15 cellular contexts compared by ENCODE assay signal in the genomic region with DNA sequence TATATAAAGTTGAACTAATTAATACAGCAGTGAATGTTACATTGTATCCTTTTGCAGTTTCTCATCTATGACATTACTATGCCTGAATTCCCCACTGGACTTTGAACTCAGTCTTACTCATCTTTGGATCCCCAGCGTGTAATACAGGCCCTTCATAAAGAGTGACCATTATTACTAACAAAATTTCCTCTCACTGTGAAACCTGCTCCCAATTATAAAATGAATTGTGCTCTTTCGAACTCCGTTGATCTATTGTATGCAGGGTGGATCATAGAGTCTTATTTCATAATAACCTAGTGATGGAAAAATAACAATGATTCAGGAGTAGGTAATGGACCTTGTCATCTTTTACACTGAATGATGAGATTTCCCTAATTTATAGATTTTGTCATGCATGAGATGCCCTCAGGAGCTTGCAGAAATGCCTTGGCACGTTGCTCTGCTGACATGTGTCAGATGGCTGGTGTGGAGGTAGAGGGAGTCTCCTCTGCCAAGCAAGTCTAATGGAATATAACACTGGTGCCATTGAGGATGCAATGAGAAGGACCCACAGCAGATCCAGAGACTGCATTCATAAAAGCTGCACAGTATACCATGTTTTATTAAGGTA. TPM values are rescaled to one million over a fixed set of nuclear protein-coding genes. Genes with fewer than 3 reads are reported as not detected.
DNase-seq lines count a peak whose midpoint lies in the region; ATAC-seq, FAIRE-seq and TF ChIP-seq lines count a peak whose summit lies in the region.
"Had no signal": no experiment of that assay in that cellular context is flagged by ENCODE, and none has a peak within 500 bp of the region (broad histone marks: within the 10 kb centered on the region; RNA-seq: fewer than 3 reads in every experiment).

No MANE protein-coding gene starts in this region.

- H3K36me3 ChIP-seq in GM12878 (ENCODE audit: control insufficient read depth in 2 of 2, insufficient read depth in 2 of 2, low read length in 1 of 2), result no peaks in the 10 kb centered on the region
- H3K36me3 ChIP-seq in osteoblast (ENCODE audit: insufficient read depth, low read length), result no peaks in the 10 kb centered on the region
- H3K36me3 ChIP-seq: suprapubic skin had no signal

- SMC1A ChIA-PET in GM12878 (lab: Charles Lee; ENCODE audit: uncharacterized antibody, unreplicated experiment), result interaction anchor here (0.6 to 1.2 kb wide), 2 partner anchors 18 to 616 kb away, joined by 3 read pairs; no protein-coding TSS in a partner anchor

- no peak for FAIRE-seq in GM12878 (lab: Jason Lieb, UNC)
- FAIRE-seq: TTC549 had no signal

- H3K4me2 ChIP-seq in GM12878 (ENCODE audit: control insufficient read depth, insufficient read depth), result no peak overlapping the region
- no peak overlapping the region for H3K4me2 ChIP-seq in osteoblast (ENCODE audit: insufficient read depth, low read length)
- H3K4me2 ChIP-seq: KMS-11 had no signal

- CTCF ChIA-PET in GM12878 (lab: Yijun Ruan, JAX), result interaction anchor here (1.2 kb wide), 1 partner anchor 18 kb away, joined by 3 read pairs; no protein-coding TSS in a partner anchor

- H3K9ac ChIP-seq in GM12878 (ENCODE audit: control insufficient read depth, insufficient read depth, low read length), result no peak overlapping the region
- H3K9ac ChIP-seq: KMS-11 had no signal

- no peak overlapping the region for H3K4me3 ChIP-seq in GM12878
- H3K4me3 ChIP-seq in osteoblast (ENCODE audit: insufficient read depth, low read length), result no peak overlapping the region
- no peak overlapping the region for H3K4me3 ChIP-seq in lower leg skin (ENCODE audit: low read depth, poor library complexity, severe bottlenecking)
- H3K4me3 ChIP-seq: suprapubic skin had no signal

- H3K27ac ChIP-seq in GM12878 (ENCODE audit: control insufficient read depth, insufficient read depth) (no peak overlapping the region), osteoblast (ENCODE audit: low read depth, low read length) (no peak overlapping the region)
- H3K27ac ChIP-seq: KMS-11, suprapubic skin had no signal

- RAD21 ChIA-PET in GM12878 (lab: Charles Lee; ENCODE audit: unreplicated experiment), result no interaction called here

- H3K79me2 ChIP-seq in GM12878 (ENCODE audit: control insufficient read depth, insufficient read depth, low read length), result no peaks in the 10 kb centered on the region
- H3K79me2 ChIP-seq in osteoblast (ENCODE audit: insufficient read depth, low read length), result no peaks in the 10 kb centered on the region

- intact Hi-C loops in GM12878 (cut with micrococcal nuclease; ENCODE audit: unreplicated experiment), result no loop called here
- intact Hi-C loops in lower leg skin (cut with DNase I; ENCODE audit: low total_unique reads), result no loop called here

- peak in 1 of 2 experiments; percentile 25; a peak in 2 of 4 replicates for TF ChIP-seq EP300 in GM12878 (IDR thresholded peaks at IDR 0.05; ENCODE audit: borderline replicate concordance in 1 of 2, control insufficient read depth in 1 of 2, low read depth in 2 of 2, low read length in 2 of 2)

- peak; percentile 83 for ATAC-seq in GM12878
- no peak for ATAC-seq in HG02973 (IDR thresholded peaks at IDR 0.05; ENCODE audit: unreplicated experiment)
- ATAC-seq: Right ventricle myocardium inferior had no signal

- H2AFZ ChIP-seq in GM12878 (ENCODE audit: control insufficient read depth, low read depth, low read length) (no peak overlapping the region), osteoblast (ENCODE audit: low read length) (no peak overlapping the region)

- TF ChIP-seq RAD21 in GM12878 (IDR thresholded peaks at IDR 0.05; ENCODE audit: insufficient read depth, low read depth, low read length), result no peak

- BruUV-seq in GM12878 (replicated peaks; lab: Mats Ljungman, UMichigan), result no TSS peak

- POLR2A ChIA-PET in GM12878 (lab: Charles Lee), result no interaction called here

- in situ Hi-C loops in GM12878 (cut with MboI), result no loop called here

- WGBS in GM12878 (ENCODE audit: insufficient coverage, insufficient replicate concordance, low lambda C conversion rate, missing lambda C conversion rate), result 15% methylated on average over 4 of the region's 4 CpGs
- 72 to 74% methylated on average over 4 of the region's 4 CpGs for WGBS in lower leg skin, 2 donors

- TF ChIP-seq POLR2A in GM12878 (IDR thresholded peaks at IDR 0.05; ENCODE audit: low read depth, low read length) (no peak), lower leg skin (IDR thresholded peaks at IDR 0.05) (no peak)

- H3K27me3 ChIP-seq in GM12878 (replicated peaks in 1 of 2; ENCODE audit: control insufficient read depth in 2 of 2, insufficient read depth in 2 of 2, low read length in 1 of 2) (no peaks in the 10 kb centered on the region), osteoblast (ENCODE audit: insufficient read depth, low read length) (no peaks in the 10 kb centered on the region)
- H3K27me3 ChIP-seq: suprapubic skin had no signal

- H3K9me3 ChIP-seq in GM12878 (replicated peaks; ENCODE audit: control insufficient read depth, insufficient read depth, low read length) (no peaks in the 10 kb centered on the region), osteoblast (ENCODE audit: low read depth, low read length) (no peaks in the 10 kb centered on the region)
- H3K9me3 ChIP-seq: suprapubic skin had no signal

- TF ChIP-seq CTCF in GM12878 (IDR thresholded peaks at IDR 0.05 in 2 of 3, conservative IDR thresholded peaks at IDR 0.05 in 1 of 3; ENCODE audit: control insufficient read depth in 2 of 3, extremely low read depth in 1 of 3, insufficient read depth in 1 of 3, low read depth in 3 of 3, low read length in 3 of 3), result no peak
- no peak for TF ChIP-seq CTCF in osteoblast (IDR thresholded peaks at IDR 0.05; ENCODE audit: extremely low read depth, low read depth, low read length)
- no peak for TF ChIP-seq CTCF in lower leg skin (IDR thresholded peaks at IDR 0.05)

- DNase-seq in NCI-H2081 (lab: John Stamatoyannopoulos, UW) (peak; percentile 60 to 70), NCI-H2081 treated with DMSO at 0.1 percent for 48 hours (lab: John Stamatoyannopoulos, UW) (no peak), NCI-H446 (lab: John Stamatoyannopoulos, UW) (peak; percentile 19 to 62), GM12878 (ENCODE audit: low read depth, low spot score) (no peak), osteoblast (ENCODE audit: insufficient read length, low spot score, missing footprints) (peak; percentile 62), lower leg skin (ENCODE audit: low spot score in 2 of 2) (no peak)
- DNase-seq in effector CD4-positive, alpha-beta T cell, result no peak
- DNase-seq: 8988T; activated effector memory CD4-positive, alpha-beta T cell treated with anti-CD3 and anti-CD28 coated beads, Interleukin-2, amount 50 U/mL, for 16 hours; NCI-H510A treated with DMSO at 0.1 percent for 48 hours had no signal

- no peaks in the 10 kb centered on the region for H3K4me1 ChIP-seq in GM12878 (ENCODE audit: control insufficient read depth, insufficient read depth, low read length)
- peaks cover 11% of the 10 kb centered on the region for H3K4me1 ChIP-seq in osteoblast (ENCODE audit: insufficient read depth, low read length)

- H4K20me1 ChIP-seq in GM12878 (ENCODE audit: control insufficient read depth, insufficient read depth), result no peaks in the 10 kb centered on the region
- no peaks in the 10 kb centered on the region for H4K20me1 ChIP-seq in osteoblast (ENCODE audit: insufficient read depth, low read length)

TF ChIP-seq in GM12878, 131 proteins besides CTCF, POLR2A, EP300 and RAD21 (continues in another document):
- TF ChIP-seq, protein P1, sequence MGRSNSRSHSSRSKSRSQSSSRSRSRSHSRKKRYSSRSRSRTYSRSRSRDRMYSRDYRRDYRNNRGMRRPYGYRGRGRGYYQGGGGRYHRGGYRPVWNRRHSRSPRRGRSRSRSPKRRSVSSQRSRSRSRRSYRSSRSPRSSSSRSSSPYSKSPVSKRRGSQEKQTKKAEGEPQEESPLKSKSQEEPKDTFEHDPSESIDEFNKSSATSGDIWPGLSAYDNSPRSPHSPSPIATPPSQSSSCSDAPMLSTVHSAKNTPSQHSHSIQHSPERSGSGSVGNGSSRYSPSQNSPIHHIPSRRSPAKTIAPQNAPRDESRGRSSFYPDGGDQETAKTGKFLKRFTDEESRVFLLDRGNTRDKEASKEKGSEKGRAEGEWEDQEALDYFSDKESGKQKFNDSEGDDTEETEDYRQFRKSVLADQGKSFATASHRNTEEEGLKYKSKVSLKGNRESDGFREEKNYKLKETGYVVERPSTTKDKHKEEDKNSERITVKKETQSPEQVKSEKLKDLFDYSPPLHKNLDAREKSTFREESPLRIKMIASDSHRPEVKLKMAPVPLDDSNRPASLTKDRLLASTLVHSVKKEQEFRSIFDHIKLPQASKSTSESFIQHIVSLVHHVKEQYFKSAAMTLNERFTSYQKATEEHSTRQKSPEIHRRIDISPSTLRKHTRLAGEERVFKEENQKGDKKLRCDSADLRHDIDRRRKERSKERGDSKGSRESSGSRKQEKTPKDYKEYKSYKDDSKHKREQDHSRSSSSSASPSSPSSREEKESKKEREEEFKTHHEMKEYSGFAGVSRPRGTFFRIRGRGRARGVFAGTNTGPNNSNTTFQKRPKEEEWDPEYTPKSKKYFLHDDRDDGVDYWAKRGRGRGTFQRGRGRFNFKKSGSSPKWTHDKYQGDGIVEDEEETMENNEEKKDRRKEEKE (IDR thresholded peaks at IDR 0.05), result no peak
- TF ChIP-seq IKZF2 (IDR thresholded peaks at IDR 0.05) (peak; percentile 57 to 59; a peak in 3 of 4 replicates), ZSCAN29 (IDR thresholded peaks at IDR 0.05) (no peak), IKZF1 (conservative IDR thresholded peaks at IDR 0.05) (peak; percentile 61), BMI1 (IDR thresholded peaks at IDR 0.05; ENCODE audit: borderline replicate concordance) (0 out of 2 replicates have a peak, but pooled peaks have one; percentile 7)

RNA-seq across cellular contexts. Expression of a gene that starts 25.5 kb away (rescaled TPM):
- 0.48 and 0.66 TPM in 2 replicates for total RNA-seq in GM12878 (2013; cell fraction: nucleolus; rRNA removed)
- total RNA-seq in GM12878 (2014; rRNA removed) (0.38 and 0.45 TPM in 2 replicates), GM12878 (2014; rRNA removed; fragmentation: Illumina TruSeq; extraction: Trizol) (0.45 and 0.55 TPM in 2 replicates), GM12878 (2021) (0.51 and 1.3 TPM in 2 replicates), osteoblast (0.36 and 0.59 TPM in 2 replicates), lower leg skin (10 to 100 TPM; 10.2 to 18.0 (median 13.1) TPM)
- 0.13 TPM for polyA plus RNA-seq in GM12878 (2011; ENCODE audit: low read depth)
- polyA plus RNA-seq in GM12878 (2011; rRNA removed) (1.1 and 1.7 TPM in 2 replicates), GM12878 (2014; fragmentation: Illumina TruSeq; extraction: Trizol) (0.85 and 1.0 TPM in 2 replicates), GM12878 (2014; fragmentation: Nextera tagmentation; extraction: Ambion mirVana) (under 1 TPM; 0.29 to 0.50 TPM), GM12878 (2014; rRNA removed) (0.39 and 0.82 TPM in 2 replicates), GM12878 (2016; fragmentation: Nextera tagmentation; extraction: Ambion mirVana) (under 1 TPM; 0.24 TPM)
- 0.95 and 1.2 TPM in 2 replicates for polyA plus RNA-seq in GM12878 (2011; cell fraction: cytosol; rRNA removed)
- 0.54 and 0.87 TPM in 2 replicates for polyA plus RNA-seq in GM12878 (2011; cell fraction: nucleus; rRNA removed)
- polyA plus RNA-seq in GM12878 (2012), result 0.24 TPM in 1 of 2 replicates, not detected in the other
- 1.2 and 2.5 TPM in 2 replicates for polyA minus RNA-seq in GM12878 (2011; rRNA and poly(A)+ RNA removed)
- 0.31 and 0.53 TPM in 2 replicates for polyA minus RNA-seq in GM12878 (2011; cell fraction: cytosol; rRNA and poly(A)+ RNA removed)
- polyA minus RNA-seq in GM12878 (2011; cell fraction: nucleus; rRNA and poly(A)+ RNA removed), result 0.60 and 0.96 TPM in 2 replicates

Comparison
In these comparisons a context has a peak if more than half of its experiments do, and no peak if none do; other contexts are left out.
1. DNase-seq: peak in NCI-H2081 (2 of 2), NCI-H446 (2 of 2) and osteoblast (single experiment); none in NCI-H2081 treated with DMSO at 0.1 percent for 48 hours (single experiment), GM12878 (single experiment), lower leg skin (0 of 2) and effector CD4-positive, alpha-beta T cell (single experiment).